ENCODE assay signal across 26 cellular contexts in genomic region chr20:356745-357144, GRCh38.
"Had no signal": no experiment of that assay in that cellular context is flagged by ENCODE, and none has a peak within 500 bp of the region (broad histone marks: within the 10 kb centered on the region; RNA-seq: fewer than 3 reads in every experiment).

No MANE protein-coding gene starts in this region.

- H3K36me3 Mint-ChIP-seq: activated naive CD4-positive, alpha-beta T cell treated with anti-CD3 and anti-CD28 coated beads, Interleukin-2, amount 50 U/mL, for 72 hours; WTC11 had no signal

- H3K27ac ChIP-seq: brain microvascular endothelial cell, cardiac muscle cell had no signal

- H3K27ac Mint-ChIP-seq: activated CD8-positive, alpha-beta T cell treated with anti-CD3 and anti-CD28 coated beads, Interleukin-2, amount 10 ng/mL, durations not matched to agents 7 days and 5 days; activated naive CD4-positive, alpha-beta T cell treated with anti-CD3 and anti-CD28 coated beads, Interleukin-2, amount 50 U/mL, for 72 hours; T-helper 1 cell treated with Interleukin-12 subunit alpha and Interleukin-12 subunit beta and Interleukin-4 antibody, amounts not matched to agents 30 μg/mL and 1 μg/mL, for 36 hours; WTC11 had no signal

- H3K9me3 Mint-ChIP-seq: activated naive CD4-positive, alpha-beta T cell treated with anti-CD3 and anti-CD28 coated beads, Interleukin-2, amount 50 U/mL, for 72 hours; T-helper 1 cell treated with Interleukin-12 subunit alpha and Interleukin-12 subunit beta and Interleukin-4 antibody, amounts not matched to agents 30 μg/mL and 1 μg/mL, for 36 hours; WTC11 had no signal

- H3K4me3 ChIP-seq: cardiac muscle cell had no signal

- DNase-seq: activated CD4-positive, alpha-beta T cell treated with anti-CD3 and anti-CD28 coated beads for 48 hours; activated CD4-positive, alpha-beta T cell treated with anti-CD3 and anti-CD28 coated beads, Interleukin-2, amount 50 U/mL, for 4 hours; activated CD4-positive, CD25-positive, alpha-beta regulatory T cell treated with anti-CD3 and anti-CD28 coated beads, Interleukin-2, amount 50 U/mL, for 72 hours; activated CD8-positive, alpha-beta memory T cell treated with anti-CD3 and anti-CD28 coated beads, Interleukin-2, amount 50 U/mL, for 48 hours; activated CD8-positive, alpha-beta T cell treated with anti-CD3 and anti-CD28 coated beads, Interleukin-2, amount 10 ng/mL, durations not matched to agents 7 days and 5 days; activated T-cell treated with anti-CD3 and anti-CD28 coated beads, Interleukin-2, amount 50 U/mL, for 1 hour; amygdala; brain microvascular endothelial cell; Karpas-422; MM.1S; NCI-H1105; NCI-H2029; NCI-H2107; NCI-H2171 treated with DMSO at 0.1 percent for 48 hours; NCI-H226; NCI-H510A; NCI-H526 treated with DMSO at 0.1 percent for 48 hours; NK-92 treated with Interleukin-12 subunit alpha and Interleukin-12 subunit beta, amount 100 ng/mL, for 24 hours; SHP77 treated with DMSO at 0.1 percent for 48 hours had no signal

- ATAC-seq: activated CD8-positive, alpha-beta T cell treated with anti-CD3 and anti-CD28 coated beads, Interleukin-2, amount 10 ng/mL, durations not matched to agents 7 days and 5 days; activated naive CD4-positive, alpha-beta T cell treated with anti-CD3 and anti-CD28 coated beads, Interleukin-2, amount 50 U/mL, for 72 hours; WTC11 had no signal

- H3K27me3 ChIP-seq: brain microvascular endothelial cell, cardiac muscle cell had no signal

- H3K4me3 Mint-ChIP-seq: activated CD8-positive, alpha-beta T cell treated with anti-CD3 and anti-CD28 coated beads, Interleukin-2, amount 10 ng/mL, durations not matched to agents 7 days and 5 days; T-helper 1 cell treated with Interleukin-12 subunit alpha and Interleukin-12 subunit beta and Interleukin-4 antibody, amounts not matched to agents 30 μg/mL and 1 μg/mL, for 36 hours; WTC11 had no signal

- FAIRE-seq: astrocyte, colon, RCC 7860 had no signal
